ENCODE assay signal across 8 cellular contexts in the genomic region with DNA sequence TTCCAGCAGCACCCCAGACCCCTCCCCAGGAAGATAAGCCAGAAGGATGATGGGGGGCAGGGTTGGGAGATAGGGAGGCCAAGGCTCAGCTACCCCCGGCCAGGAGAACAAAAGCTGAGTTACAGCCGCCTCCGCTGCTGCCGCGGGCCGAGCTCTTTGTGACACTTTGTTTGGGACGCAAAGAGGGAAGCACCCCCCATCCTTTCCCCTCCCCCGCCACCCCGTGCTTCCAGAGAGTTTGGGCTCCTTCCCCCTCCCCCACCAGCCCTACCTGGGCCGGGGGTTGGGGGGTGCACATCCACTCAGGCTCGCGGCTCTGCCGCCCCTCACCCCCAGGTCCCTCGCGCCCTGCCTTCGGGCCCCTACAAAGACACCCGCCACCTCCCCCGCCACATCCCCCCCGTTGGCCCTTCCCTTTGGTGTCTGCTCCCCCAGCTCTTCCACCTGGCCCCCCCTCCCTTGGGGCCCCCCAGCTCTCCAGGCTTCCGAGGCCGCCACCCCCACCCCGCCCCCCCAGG. TPM values are rescaled to one million over a fixed set of nuclear protein-coding genes. Genes with fewer than 3 reads are reported as not detected.
A peak's percentile ranks its signal among the peaks of the same experiment; 100 is the strongest.
DNase-seq lines count a peak whose midpoint lies in the region; ATAC-seq lines count a peak whose summit lies in the region.

No MANE protein-coding gene starts in this region.

- no peaks in the 10 kb centered on the region for H3K27me3 ChIP-seq in iPS DF 6.9 (ENCODE audit: control insufficient read depth, insufficient read depth, low read length)

- H3K27ac ChIP-seq in iPS DF 6.9 (ENCODE audit: low read length): no peak overlapping the region

- peak overlapping the region; percentile 77 for H3K4me3 Mint-ChIP-seq in activated T-helper 17 cell treated with anti-CD3 and anti-CD28 coated beads, Interleukin-2, amount 50 U/mL, for 72 hours
- H3K4me3 Mint-ChIP-seq in stimulated activated naive B cell treated with anti-CD40 and anti-IgM and Interleukin-4, amounts not matched to agents 10 μg/mL and 1 μg/mL and 100 μg/mL, for 72 hours: peak overlapping the region; percentile 77 to 81

- H3K4me1 ChIP-seq in iPS DF 6.9 (ENCODE audit: control insufficient read depth, insufficient read depth, low read length): peaks cover 19% of the 10 kb centered on the region

- no peaks in the 10 kb centered on the region for H3K9me3 ChIP-seq in iPS DF 6.9 (ENCODE audit: control insufficient read depth, insufficient read depth, low read length)

- no peaks in the 10 kb centered on the region for H3K9me3 Mint-ChIP-seq in activated T-helper 17 cell treated with anti-CD3 and anti-CD28 coated beads, Interleukin-2, amount 50 U/mL, for 72 hours
- no peaks in the 10 kb centered on the region for H3K9me3 Mint-ChIP-seq in stimulated activated naive B cell treated with anti-CD40 and anti-IgM and Interleukin-4, amounts not matched to agents 10 μg/mL and 1 μg/mL and 100 μg/mL, for 72 hours

- H3K36me3 Mint-ChIP-seq in activated T-helper 17 cell treated with anti-CD3 and anti-CD28 coated beads, Interleukin-2, amount 50 U/mL, for 72 hours (ENCODE audit: low read depth): peaks cover 4% of the 10 kb centered on the region
- no peaks in the 10 kb centered on the region for H3K36me3 Mint-ChIP-seq in stimulated activated naive B cell treated with anti-CD40 and anti-IgM and Interleukin-4, amounts not matched to agents 10 μg/mL and 1 μg/mL and 100 μg/mL, for 72 hours

- H3K4me1 Mint-ChIP-seq in activated T-helper 17 cell treated with anti-CD3 and anti-CD28 coated beads, Interleukin-2, amount 50 U/mL, for 72 hours: peaks cover 18% of the 10 kb centered on the region
- H3K4me1 Mint-ChIP-seq in stimulated activated naive B cell treated with anti-CD40 and anti-IgM and Interleukin-4, amounts not matched to agents 10 μg/mL and 1 μg/mL and 100 μg/mL, for 72 hours: peaks cover 20 to 35% of the 10 kb centered on the region in 2 donors

- H3K36me3 ChIP-seq in iPS DF 6.9 (ENCODE audit: control insufficient read depth, insufficient read depth, low read length): peaks cover 6% of the 10 kb centered on the region

- H3K27me3 Mint-ChIP-seq in activated T-helper 17 cell treated with anti-CD3 and anti-CD28 coated beads, Interleukin-2, amount 50 U/mL, for 72 hours: no peaks in the 10 kb centered on the region
- H3K27me3 Mint-ChIP-seq in stimulated activated naive B cell treated with anti-CD40 and anti-IgM and Interleukin-4, amounts not matched to agents 10 μg/mL and 1 μg/mL and 100 μg/mL, for 72 hours: peaks cover 7 to 22% of the 10 kb centered on the region in 2 donors

- H3K4me3 ChIP-seq in iPS DF 6.9 (ENCODE audit: low read length): peak overlapping the region; percentile 75

- no CpG with 5 or more reads among the region's 22 CpGs for WGBS in iPS DF 6.9 (ENCODE audit: insufficient coverage, insufficient read length)

- DNase-seq in NCI-H1105 (lab: John Stamatoyannopoulos, UW): peak; percentile 40
- DNase-seq in NCI-H1105 treated with DMSO at 0.1 percent for 48 hours (lab: John Stamatoyannopoulos, UW): no peak
- DNase-seq in iPS DF 6.9 (ENCODE audit: low read depth, low spot score): no peak
- DNase-seq in stimulated activated naive B cell treated with anti-CD40 and anti-IgM and Interleukin-4, amounts not matched to agents 10 μg/mL and 1 μg/mL and 100 μg/mL, for 72 hours: no peak
- DNase-seq in NCI-H1694 (lab: John Stamatoyannopoulos, UW): no peak
- no peak for DNase-seq in T1000 (lab: John Stamatoyannopoulos, UW)

- peak overlapping the region; percentile 81 for H3K27ac Mint-ChIP-seq in activated T-helper 17 cell treated with anti-CD3 and anti-CD28 coated beads, Interleukin-2, amount 50 U/mL, for 72 hours
- H3K27ac Mint-ChIP-seq in stimulated activated naive B cell treated with anti-CD40 and anti-IgM and Interleukin-4, amounts not matched to agents 10 μg/mL and 1 μg/mL and 100 μg/mL, for 72 hours: peak overlapping the region; percentile 65

- no peak for ATAC-seq in activated T-helper 17 cell treated with anti-CD3 and anti-CD28 coated beads, Interleukin-2, amount 50 U/mL, for 72 hours (replicated peaks)
- ATAC-seq in stimulated activated naive B cell treated with anti-CD40 and anti-IgM and Interleukin-4, amounts not matched to agents 10 μg/mL and 1 μg/mL and 100 μg/mL, for 72 hours (replicated peaks): peak in 1 of 2 donors; percentile 23
- ATAC-seq in HG03521 (IDR thresholded peaks at IDR 0.05; ENCODE audit: unreplicated experiment): no peak

RNA-seq across cellular contexts. Expression of gene ZNF219, which starts 0.8 kb away (rescaled TPM):
- total RNA-seq in activated T-helper 17 cell treated with anti-CD3 and anti-CD28 coated beads, Interleukin-2, amount 50 U/mL, for 72 hours: 10 to 100 TPM in 1 of 2 donors, 1 to 10 TPM in 1; 9.6 to 18.3 TPM

RNA-seq across cellular contexts. Expression of gene TMEM253, which starts 3.2 kb away (rescaled TPM):
- total RNA-seq in activated T-helper 17 cell treated with anti-CD3 and anti-CD28 coated beads, Interleukin-2, amount 50 U/mL, for 72 hours: not detected

RNA-seq across cellular contexts. Expression of gene ARHGEF40, which starts 27.6 kb away (rescaled TPM):
- under 1 TPM in 1 of 2 donors, not detected in 1; 0.26 TPM for total RNA-seq in activated T-helper 17 cell treated with anti-CD3 and anti-CD28 coated beads, Interleukin-2, amount 50 U/mL, for 72 hours

RNA-seq across cellular contexts. Expression of gene RNASE8, which starts 40.1 kb away (rescaled TPM):
- total RNA-seq in activated T-helper 17 cell treated with anti-CD3 and anti-CD28 coated beads, Interleukin-2, amount 50 U/mL, for 72 hours: not detected

RNA-seq across cellular contexts. Expression of gene RNASE7, which starts 55.5 kb away (rescaled TPM):
- not detected for total RNA-seq in activated T-helper 17 cell treated with anti-CD3 and anti-CD28 coated beads, Interleukin-2, amount 50 U/mL, for 72 hours
